19 cellular contexts compared by ENCODE assay signal in the genomic region with DNA sequence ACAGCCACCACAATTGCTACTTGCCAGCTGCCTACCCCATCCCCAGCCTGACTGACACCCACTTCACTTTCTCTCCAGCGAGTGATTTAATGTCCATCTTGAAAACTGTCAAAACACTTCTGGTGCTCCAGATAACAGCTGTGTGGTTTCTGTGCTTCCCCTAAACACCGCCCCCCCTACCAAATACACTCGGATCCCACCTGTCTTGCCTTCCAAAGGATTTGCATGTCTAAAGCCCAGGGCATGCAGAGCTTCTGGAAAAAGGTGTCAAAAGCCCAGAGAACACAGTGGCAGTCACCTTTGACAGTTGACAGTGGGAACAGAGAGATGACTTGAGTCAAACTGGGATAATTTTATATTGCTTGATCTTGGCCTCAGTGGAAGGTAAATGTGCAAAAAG.
"Had no signal": no experiment of that assay in that cellular context is flagged by ENCODE, and none has a peak within 500 bp of the region (broad histone marks: within the 10 kb centered on the region; RNA-seq: fewer than 3 reads in every experiment).

No MANE protein-coding gene starts in this region.

- H3K4me3 ChIP-seq: heart right ventricle, pancreas, thoracic aorta, upper lobe of right lung had no signal

- H3K27me3 ChIP-seq: pancreas, upper lobe of right lung had no signal

- ATAC-seq: activated CD4-positive, alpha-beta T cell treated with anti-CD3 and anti-CD28 coated beads for 36 hours; activated CD8-positive, alpha-beta memory T cell treated with anti-CD3 and anti-CD28 coated beads, Interleukin-2, amount 10 ng/mL, durations not matched to agents 7 days and 5 days; effector memory CD8-positive, alpha-beta T cell; heart right ventricle; left lobe of liver; pancreas; stimulated activated effector memory CD8-positive, alpha-beta T cell treated with anti-CD3 and anti-CD28 coated beads, Interleukin-12 subunit alpha, Interleukin-12 subunit beta, amount 100 ng/mL, for 72 hours; upper lobe of right lung had no signal

- H3K36me3 Mint-ChIP-seq: activated CD4-positive, alpha-beta memory T cell treated with anti-CD3 and anti-CD28 coated beads for 36 hours; activated CD8-positive, alpha-beta memory T cell treated with anti-CD3 and anti-CD28 coated beads, Interleukin-2, amount 10 ng/mL, durations not matched to agents 7 days and 5 days; stimulated activated effector memory CD8-positive, alpha-beta T cell treated with anti-CD3 and anti-CD28 coated beads, Interleukin-12 subunit alpha, Interleukin-12 subunit beta, amount 100 ng/mL, for 72 hours had no signal

- H3K9me3 ChIP-seq: thoracic aorta, upper lobe of right lung had no signal

- H3K27ac ChIP-seq: epithelial cell of prostate, heart right ventricle, pancreas, thoracic aorta, upper lobe of right lung, VCaP had no signal

- DNase-seq: activated CD4-positive, alpha-beta memory T cell treated with anti-CD3 and anti-CD28 coated beads for 36 hours; activated CD4-positive, alpha-beta T cell treated with anti-CD3 and anti-CD28 coated beads for 36 hours; activated CD8-positive, alpha-beta memory T cell treated with anti-CD3 and anti-CD28 coated beads, Interleukin-2, amount 10 ng/mL, durations not matched to agents 7 days and 5 days; activated naive CD4-positive, alpha-beta T cell treated with anti-CD3 and anti-CD28 coated beads for 36 hours; activated T-cell treated with anti-CD3 and anti-CD28 coated beads, Interleukin-2, amount 50 U/mL, for 1 hour; dermis blood vessel endothelial cell; effector memory CD8-positive, alpha-beta T cell; heart right ventricle; islet precursor cell; naive B cell; pancreas; stimulated activated CD4-positive, alpha-beta T cell treated with anti-CD3 and anti-CD28 coated beads, Interleukin-12 subunit alpha, Interleukin-12 subunit beta, amount 100 ng/mL, for 4 hours; upper lobe of right lung had no signal

- H3K4me1 Mint-ChIP-seq: activated CD4-positive, alpha-beta T cell treated with anti-CD3 and anti-CD28 coated beads for 36 hours; activated CD8-positive, alpha-beta memory T cell treated with anti-CD3 and anti-CD28 coated beads, Interleukin-2, amount 10 ng/mL, durations not matched to agents 7 days and 5 days; naive B cell; stimulated activated effector memory CD8-positive, alpha-beta T cell treated with anti-CD3 and anti-CD28 coated beads, Interleukin-12 subunit alpha, Interleukin-12 subunit beta, amount 100 ng/mL, for 72 hours had no signal

- H3K36me3 ChIP-seq: heart right ventricle, pancreas, thoracic aorta, upper lobe of right lung had no signal

- H3K4me1 ChIP-seq: heart right ventricle, pancreas, upper lobe of right lung had no signal

- H3K27ac Mint-ChIP-seq: activated CD4-positive, alpha-beta memory T cell treated with anti-CD3 and anti-CD28 coated beads for 36 hours; activated CD4-positive, alpha-beta T cell treated with anti-CD3 and anti-CD28 coated beads for 36 hours; activated CD8-positive, alpha-beta memory T cell treated with anti-CD3 and anti-CD28 coated beads, Interleukin-2, amount 10 ng/mL, durations not matched to agents 7 days and 5 days; activated naive CD4-positive, alpha-beta T cell treated with anti-CD3 and anti-CD28 coated beads for 36 hours; activated T-helper 2 cell treated with anti-CD3 and anti-CD28 coated beads, Interferon-gamma antibody, Interleukin-2, Interleukin-4, amounts not matched to agents 10 μg/mL and 5 μg/mL and 100 μg/mL, durations not matched to agents 14 hours and 24 hours and 36 hours; effector memory CD8-positive, alpha-beta T cell; naive B cell; stimulated activated effector memory CD8-positive, alpha-beta T cell treated with anti-CD3 and anti-CD28 coated beads, Interleukin-12 subunit alpha, Interleukin-12 subunit beta, amount 100 ng/mL, for 72 hours had no signal

- H3K4me3 Mint-ChIP-seq: activated CD4-positive, alpha-beta memory T cell treated with anti-CD3 and anti-CD28 coated beads for 36 hours; activated CD4-positive, alpha-beta T cell treated with anti-CD3 and anti-CD28 coated beads for 36 hours; activated CD8-positive, alpha-beta memory T cell treated with anti-CD3 and anti-CD28 coated beads, Interleukin-2, amount 10 ng/mL, durations not matched to agents 7 days and 5 days; activated naive CD4-positive, alpha-beta T cell treated with anti-CD3 and anti-CD28 coated beads for 36 hours; effector memory CD8-positive, alpha-beta T cell; naive B cell; stimulated activated effector memory CD8-positive, alpha-beta T cell treated with anti-CD3 and anti-CD28 coated beads, Interleukin-12 subunit alpha, Interleukin-12 subunit beta, amount 100 ng/mL, for 72 hours had no signal
